Comparison of ENCODE assay signal across 8 cellular contexts in the genomic region with DNA sequence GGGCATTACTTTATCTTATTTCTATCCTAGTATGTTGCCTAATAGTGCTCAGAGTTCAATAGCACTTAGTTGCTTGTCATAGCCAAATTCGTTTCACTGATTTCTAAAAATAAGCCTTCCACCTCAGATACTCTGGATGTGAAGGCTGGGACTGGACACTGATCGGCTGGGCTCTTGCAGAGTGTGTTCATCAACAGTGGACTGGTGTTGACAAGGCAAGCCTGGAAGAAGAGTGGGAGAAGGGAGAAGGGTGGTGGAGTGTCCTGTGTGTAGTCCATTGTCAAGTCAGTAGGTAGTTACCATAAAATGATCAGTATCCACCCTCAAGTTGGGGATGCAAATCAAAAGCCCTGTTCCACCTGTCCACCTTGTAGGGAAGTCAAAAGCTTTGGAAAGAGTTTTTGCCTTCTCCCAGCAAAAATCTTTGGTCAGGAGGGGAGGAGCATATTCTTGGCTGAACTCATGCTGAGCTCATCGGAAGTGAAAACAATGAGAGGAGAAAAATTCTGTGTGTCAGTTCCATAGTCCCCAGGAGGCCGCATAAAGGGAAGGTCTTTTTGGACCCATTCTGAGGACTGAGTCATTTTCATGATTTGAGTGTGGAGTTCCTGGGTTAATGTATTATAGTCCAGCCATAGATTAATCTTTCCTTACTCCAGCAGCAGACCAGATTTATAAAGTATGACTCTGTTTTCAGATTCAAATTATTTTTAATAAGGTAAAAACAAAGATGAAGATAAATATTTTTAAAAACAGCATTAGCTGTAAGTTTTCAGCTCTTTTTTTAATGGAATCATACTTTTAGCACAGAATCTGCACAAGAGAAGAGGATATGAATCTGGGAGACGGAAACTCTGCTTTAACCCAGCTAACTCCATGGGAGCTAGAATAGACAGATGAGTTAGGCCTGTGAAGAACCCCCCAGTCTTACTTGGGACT.
DNase-seq lines count a peak whose midpoint lies in the region; ATAC-seq and TF ChIP-seq lines count a peak whose summit lies in the region.

No MANE protein-coding gene starts in this region.

- ATAC-seq in naive thymus-derived CD4-positive, alpha-beta T cell: no peak
- ATAC-seq in HG03025 (IDR thresholded peaks at IDR 0.05; ENCODE audit: low FRiP score, unreplicated experiment): no peak

- no peaks in the 10 kb centered on the region for H3K27me3 Mint-ChIP-seq in naive thymus-derived CD4-positive, alpha-beta T cell

- H3K27ac Mint-ChIP-seq in naive thymus-derived CD4-positive, alpha-beta T cell: peak overlapping the region in 7 of 9 donors; percentile 18 to 80 (median 71)

- H3K9me3 ChIP-seq in esophagus squamous epithelium: no peaks in the 10 kb centered on the region
- no peaks in the 10 kb centered on the region for H3K9me3 ChIP-seq in naive thymus-derived CD4-positive, alpha-beta T cell (ENCODE audit: control insufficient read depth in 2 of 3, low read length in 3 of 3)

- no peak for TF ChIP-seq POLR2A in esophagus squamous epithelium (IDR thresholded peaks at IDR 0.05)

- DNase-seq in GM20000 (ENCODE audit: low spot score): peak; percentile 24
- DNase-seq in RKO (ENCODE audit: low spot score): peak; percentile 95
- DNase-seq in esophagus squamous epithelium (lab: John Stamatoyannopoulos, UW): no peak
- DNase-seq in naive thymus-derived CD4-positive, alpha-beta T cell: no peak
- DNase-seq in stimulated activated CD4-positive, alpha-beta T cell treated with anti-CD3 and anti-CD28 coated beads, Interleukin-4, amount 100 ng/mL, for 1 hour: no peak
- DNase-seq in activated effector memory CD4-positive, alpha-beta T cell treated with anti-CD3 and anti-CD28 coated beads, Interleukin-2, amount 50 U/mL, for 16 hours: no peak
- no peak for DNase-seq in OCI-M2 (lab: John Stamatoyannopoulos, UW; ENCODE audit: unreplicated experiment)

- H3K27me3 ChIP-seq in esophagus squamous epithelium: no peaks in the 10 kb centered on the region
- H3K27me3 ChIP-seq in naive thymus-derived CD4-positive, alpha-beta T cell (ENCODE audit: control insufficient read depth in 2 of 2, insufficient read depth in 2 of 2, low read length in 2 of 2): no peaks in the 10 kb centered on the region

- no peak for TF ChIP-seq CTCF in GM20000 (IDR thresholded peaks at IDR 0.05; ENCODE audit: extremely low read depth, missing control alignments)
- no peak for TF ChIP-seq CTCF in esophagus squamous epithelium (IDR thresholded peaks at IDR 0.05)

- peaks cover 17 to 71% (median 47%) of the 10 kb centered on the region in 3 donors for H3K4me1 ChIP-seq in esophagus squamous epithelium
- H3K4me1 ChIP-seq in naive thymus-derived CD4-positive, alpha-beta T cell (ENCODE audit: control insufficient read depth in 2 of 2, insufficient read depth in 2 of 2, low read length in 2 of 2): peaks cover 5 to 31% of the 10 kb centered on the region in 2 donors

- H3K36me3 Mint-ChIP-seq in naive thymus-derived CD4-positive, alpha-beta T cell: peaks cover 0 to 38% (median 25%) of the 10 kb centered on the region in 5 donors

- intact Hi-C loops in esophagus squamous epithelium (cut with DNase I): no loop called here
- intact Hi-C loops in naive thymus-derived CD4-positive, alpha-beta T cell (cut with micrococcal nuclease): no loop called here

- H3K4me3 Mint-ChIP-seq in naive thymus-derived CD4-positive, alpha-beta T cell: no peak overlapping the region

- H3K9me3 Mint-ChIP-seq in naive thymus-derived CD4-positive, alpha-beta T cell: no peaks in the 10 kb centered on the region

- no peak overlapping the region for H3K4me3 ChIP-seq in esophagus squamous epithelium
- no peak overlapping the region for H3K4me3 ChIP-seq in naive thymus-derived CD4-positive, alpha-beta T cell (ENCODE audit: low read length)

- POLR2A ChIA-PET in naive thymus-derived CD4-positive, alpha-beta T cell (lab: Charles Lee): interaction anchor here (1.7 kb wide), 1 partner anchor 16 kb away, joined by 9 read pairs; no protein-coding TSS in a partner anchor

- peaks cover 8 to 39% (median 13%) of the 10 kb centered on the region in 3 donors for H3K36me3 ChIP-seq in esophagus squamous epithelium
- peaks cover 5 to 48% (median 12%) of the 10 kb centered on the region in 3 experiments for H3K36me3 ChIP-seq in naive thymus-derived CD4-positive, alpha-beta T cell (ENCODE audit: control insufficient read depth in 2 of 3, insufficient read depth in 3 of 3, low read length in 3 of 3)

- 27 to 48% methylated on average over 5 of the region's 5 CpGs for WGBS in esophagus squamous epithelium, 2 donors

- peaks cover 34 to 76% (median 61%) of the 10 kb centered on the region in 7 donors for H3K4me1 Mint-ChIP-seq in naive thymus-derived CD4-positive, alpha-beta T cell

- CTCF ChIA-PET in naive thymus-derived CD4-positive, alpha-beta T cell (lab: Charles Lee): interaction anchor here (0.6 to 2.0 kb wide), 2 partner anchors 18 to 208 kb away, joined by 3 to 7 read pairs; no protein-coding TSS in a partner anchor

- H3K27ac ChIP-seq in esophagus squamous epithelium: peak overlapping the region; percentile 24 to 80 (median 76)
- H3K27ac ChIP-seq in naive thymus-derived CD4-positive, alpha-beta T cell (ENCODE audit: low read depth, low read length): no peak overlapping the region

Comparison
In these comparisons a context has a peak if more than half of its experiments do, and no peak if none do; other contexts are left out.
1. DNase-seq: peak in GM20000 (single experiment) and RKO (single experiment); none in esophagus squamous epithelium (single experiment), naive thymus-derived CD4-positive, alpha-beta T cell (0 of 9), stimulated activated CD4-positive, alpha-beta T cell treated with anti-CD3 and anti-CD28 coated beads, Interleukin-4, amount 100 ng/mL, for 1 hour (single experiment), activated effector memory CD4-positive, alpha-beta T cell treated with anti-CD3 and anti-CD28 coated beads, Interleukin-2, amount 50 U/mL, for 16 hours (single experiment) and OCI-M2 (single experiment).